18 cellular contexts compared by ENCODE assay signal in the genomic region with DNA sequence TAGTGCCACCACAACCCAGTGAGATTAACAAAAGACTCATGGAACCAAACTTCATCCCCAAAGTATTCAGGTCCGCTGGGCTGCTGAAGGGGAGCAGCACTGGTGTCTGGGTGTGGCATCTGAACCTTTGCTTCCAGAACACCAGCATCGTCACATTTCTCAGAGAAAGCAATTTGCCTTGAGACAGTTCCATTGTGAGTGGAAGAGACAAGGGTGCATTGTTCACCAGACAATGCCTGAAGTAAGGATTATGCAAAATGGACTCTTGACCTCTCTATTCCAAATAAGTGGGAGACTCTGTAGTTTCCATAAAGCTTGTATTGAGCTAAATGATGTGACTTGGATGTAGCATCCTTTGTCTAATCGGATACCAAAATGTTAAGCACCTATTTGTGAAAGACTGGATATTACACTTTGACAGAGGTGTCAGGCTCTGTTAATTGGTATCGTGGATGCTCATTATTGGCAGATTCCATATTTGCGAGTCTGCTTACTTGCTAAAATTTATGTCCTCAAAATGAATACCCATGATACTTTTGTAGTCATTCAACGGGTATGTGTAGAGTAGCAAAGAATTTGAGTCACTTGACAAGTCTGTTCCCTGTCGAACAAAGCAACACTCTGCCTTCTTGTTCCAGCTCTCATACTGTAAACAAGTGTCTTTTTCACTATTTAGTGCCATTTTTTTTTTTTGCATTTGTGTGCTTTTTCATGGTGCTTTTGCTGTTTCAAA.
DNase-seq lines count a peak whose midpoint lies in the region; ATAC-seq and TF ChIP-seq lines count a peak whose summit lies in the region.
"Had no signal": no experiment of that assay in that cellular context is flagged by ENCODE, and none has a peak within 500 bp of the region (broad histone marks: within the 10 kb centered on the region; RNA-seq: fewer than 3 reads in every experiment).

No MANE protein-coding gene starts in this region.

- in situ Hi-C loops in SK-MEL-5 (cut with HindIII; ENCODE audit: low pct_unique_long_range_greater_than_20kb, low sequenced_read_pairs), result no loop called here

- H3K79me2 ChIP-seq in hepatocyte, result peaks cover 19% of the 10 kb centered on the region

- no peaks in the 10 kb centered on the region for H4K20me1 ChIP-seq in hepatocyte (ENCODE audit: insufficient read depth, poor library complexity, severe bottlenecking)

- H3K27me3 ChIP-seq in hepatocyte, result no peaks in the 10 kb centered on the region
- H3K27me3 ChIP-seq: SJCRH30 had no signal

- H3K36me3 ChIP-seq in hepatocyte (replicated peaks; ENCODE audit: insufficient read depth, low read depth), result no peaks in the 10 kb centered on the region
- H3K36me3 ChIP-seq: SJCRH30 had no signal

- H3K36me3 Mint-ChIP-seq in osteocyte (ENCODE audit: unreplicated experiment), result peaks cover 40% of the 10 kb centered on the region

- H3K27me3 Mint-ChIP-seq in osteocyte (ENCODE audit: unreplicated experiment), result no peaks in the 10 kb centered on the region
- H3K27me3 Mint-ChIP-seq: CD4-positive, alpha-beta T cell had no signal

- no peaks in the 10 kb centered on the region for H3K9me2 ChIP-seq in hepatocyte (replicated peaks; ENCODE audit: insufficient read depth)

- H3K27ac Mint-ChIP-seq in osteocyte (ENCODE audit: unreplicated experiment), result no peak overlapping the region

- peaks cover 17% of the 10 kb centered on the region for H3K4me1 ChIP-seq in hepatocyte (ENCODE audit: insufficient read depth)

- H3K4me2 ChIP-seq in hepatocyte, result peak overlapping the region; percentile 38

- 92% methylated on average over 7 of the region's 7 CpGs for WGBS in hepatocyte (ENCODE audit: low lambda C conversion rate, missing lambda C conversion rate)

- H3K9me3 ChIP-seq in hepatocyte (ENCODE audit: low read depth), result no peaks in the 10 kb centered on the region

- peaks cover 9% of the 10 kb centered on the region for H3K9me3 Mint-ChIP-seq in osteocyte (ENCODE audit: unreplicated experiment)
- H3K9me3 Mint-ChIP-seq: CD4-positive, alpha-beta T cell had no signal

- TF ChIP-seq CTCF in hepatocyte (IDR thresholded peaks at IDR 0.05; ENCODE audit: poor library complexity) (no peak), osteocyte (IDR thresholded peaks at IDR 0.05) (no peak)

- DNase-seq in COLO829 (ENCODE audit: low spot score), result peak; percentile 57
- peak; percentile 38 for DNase-seq in SK-MEL-5 (ENCODE audit: low read depth, low spot score)
- DNase-seq in hepatocyte (ENCODE audit: low spot score), result no peak
- peak; percentile 52 for DNase-seq in putamen (ENCODE audit: low spot score)
- no peak for DNase-seq in AG08396 (ENCODE audit: low spot score)
- no peak for DNase-seq in osteocyte (ENCODE audit: extremely low spot score, unreplicated experiment)
- DNase-seq: AML-193; CD4-positive, alpha-beta T cell; DMS79 treated with DMSO at 0.1 percent for 48 hours; Kasumi-1; NCI-H1436; NCI-H345; NCI-H526 treated with DMSO at 0.1 percent for 48 hours had no signal

- no peak overlapping the region for H2AFZ ChIP-seq in hepatocyte

- H3K4me3 Mint-ChIP-seq in osteocyte (ENCODE audit: unreplicated experiment), result no peak overlapping the region
- H3K4me3 Mint-ChIP-seq: CD4-positive, alpha-beta T cell had no signal

- H3K27ac ChIP-seq in hepatocyte, result peak overlapping the region; percentile 67
- H3K27ac ChIP-seq: RWPE1, SJCRH30 had no signal

- peaks cover 23% of the 10 kb centered on the region for H3K4me1 Mint-ChIP-seq in osteocyte (ENCODE audit: unreplicated experiment)

- no peak overlapping the region for H3K4me3 ChIP-seq in hepatocyte
- H3K4me3 ChIP-seq: SJCRH30 had no signal

- no peak for ATAC-seq in GM18907 (IDR thresholded peaks at IDR 0.05; ENCODE audit: unreplicated experiment)
- ATAC-seq in HG02588 (IDR thresholded peaks at IDR 0.05; ENCODE audit: unreplicated experiment), result no peak
- ATAC-seq: HCT116 had no signal

Comparison
In these comparisons a context has a peak if more than half of its experiments do, and no peak if none do; other contexts are left out.
1. DNase-seq: peak in COLO829 (single experiment), SK-MEL-5 (single experiment) and putamen (single experiment); none in hepatocyte (single experiment), AG08396 (single experiment) and osteocyte (single experiment).